14 cellular contexts compared by ENCODE assay signal in genomic region chr22:44569516-44569915, GRCh38.
"Had no signal": no experiment of that assay in that cellular context is flagged by ENCODE, and none has a peak within 500 bp of the region (broad histone marks: within the 10 kb centered on the region; RNA-seq: fewer than 3 reads in every experiment).

No MANE protein-coding gene starts in this region.

- H3K9me3 ChIP-seq: esophagus squamous epithelium, neutrophil, tibial artery had no signal

- DNase-seq: effector memory CD8-positive, alpha-beta T cell; esophagus squamous epithelium; foreskin fibroblast; immature natural killer cell; left ventricle myocardium superior; mesendoderm; naive thymus-derived CD4-positive, alpha-beta T cell; right cardiac atrium; stimulated activated CD4-positive, alpha-beta T cell treated with anti-CD3 and anti-CD28 coated beads, Interleukin-4, amount 100 ng/mL, for 1 hour; stimulated activated CD8-positive, alpha-beta memory T cell treated with anti-CD3 and anti-CD28 coated beads, Interleukin-4, amount 100 ng/mL, for 48 hours had no signal

- H3K4me3 ChIP-seq: esophagus squamous epithelium, tibial artery had no signal

- H3K36me3 ChIP-seq: esophagus squamous epithelium, neutrophil, tibial artery had no signal

- H3K27ac ChIP-seq: epithelial cell of prostate, esophagus squamous epithelium, neutrophil, tibial artery had no signal

- ATAC-seq: effector memory CD8-positive, alpha-beta T cell; left ventricle myocardium superior; naive thymus-derived CD4-positive, alpha-beta T cell; right cardiac atrium; stimulated activated memory B cell treated with anti-CD40 and anti-IgM and Interleukin-4, amounts not matched to agents 10 μg/mL and 1 μg/mL and 100 μg/mL, for 72 hours had no signal
